27 cellular contexts compared by ENCODE assay signal in the genomic region with DNA sequence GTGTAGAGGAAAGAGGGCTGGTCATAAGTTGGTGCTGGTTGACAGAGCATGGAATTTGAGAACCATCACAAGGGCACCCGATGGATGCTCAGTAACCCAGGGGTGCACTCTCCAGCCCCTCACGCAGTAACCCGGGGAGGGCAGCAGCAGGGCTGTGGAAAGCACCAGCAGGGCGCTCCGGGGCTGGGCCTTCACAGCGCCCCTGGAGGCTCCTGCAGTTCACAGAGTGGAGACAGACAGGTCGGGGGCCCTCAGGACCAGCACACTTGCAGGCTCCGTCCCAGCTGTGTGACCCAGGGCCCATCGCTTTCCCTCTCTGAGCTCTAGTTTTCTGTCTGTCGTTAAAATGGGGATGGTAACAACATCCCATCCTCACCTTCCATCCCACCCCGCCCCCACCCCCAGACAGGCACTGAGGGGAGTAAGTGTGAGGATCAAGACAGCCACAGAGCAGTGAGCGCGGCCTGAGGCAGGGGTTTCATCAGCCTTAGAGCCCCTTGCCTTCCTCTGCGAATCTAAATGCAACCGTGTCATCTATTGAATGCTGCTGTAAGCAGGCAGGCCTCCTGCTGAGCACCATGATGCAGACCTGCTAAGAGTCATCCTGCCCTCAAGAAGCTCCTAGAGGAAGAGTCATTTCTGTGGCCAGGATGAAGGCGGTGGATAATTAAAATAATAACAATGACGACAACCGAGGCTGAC.
"Had no signal": no experiment of that assay in that cellular context is flagged by ENCODE, and none has a peak within 500 bp of the region (broad histone marks: within the 10 kb centered on the region; RNA-seq: fewer than 3 reads in every experiment).

No MANE protein-coding gene starts in this region.

- H3K27me3 ChIP-seq: body of pancreas, colonic mucosa, right atrium auricular region, thyroid gland, upper lobe of left lung had no signal

- H3K4me1 ChIP-seq: body of pancreas, colonic mucosa, gastrocnemius medialis, right atrium auricular region, stomach, thyroid gland, upper lobe of left lung had no signal

- H3K27ac Mint-ChIP-seq: activated B cell treated with CpG ODN at 0.5 μM for 24 hours; activated CD8-positive, alpha-beta T cell treated with anti-CD3 and anti-CD28 coated beads, Interleukin-2, amount 10 ng/mL, durations not matched to agents 7 days and 5 days; activated naive CD8-positive, alpha-beta T cell; immature natural killer cell; naive thymus-derived CD4-positive, alpha-beta T cell; stimulated activated naive B cell treated with anti-CD40 and anti-IgM and Interleukin-4, amounts not matched to agents 10 μg/mL and 1 μg/mL and 100 μg/mL, for 72 hours had no signal

- H3K27me3 Mint-ChIP-seq: activated naive CD8-positive, alpha-beta T cell had no signal

- H3K9me3 ChIP-seq: body of pancreas, colonic mucosa, gastrocnemius medialis, right atrium auricular region, stomach, thyroid gland, upper lobe of left lung had no signal

- H3K36me3 ChIP-seq: colonic mucosa, gastrocnemius medialis, right atrium auricular region, stomach, thyroid gland, upper lobe of left lung had no signal

- H3K36me3 Mint-ChIP-seq: activated naive CD8-positive, alpha-beta T cell; immature natural killer cell; naive thymus-derived CD4-positive, alpha-beta T cell; stimulated activated naive B cell treated with anti-CD40 and anti-IgM and Interleukin-4, amounts not matched to agents 10 μg/mL and 1 μg/mL and 100 μg/mL, for 72 hours had no signal

- H3K27ac ChIP-seq: body of pancreas, colonic mucosa, gastrocnemius medialis, right atrium auricular region, stomach, thyroid gland, upper lobe of left lung had no signal

- H3K4me3 Mint-ChIP-seq: activated B cell treated with CpG ODN at 0.5 μM for 24 hours; activated CD8-positive, alpha-beta T cell treated with anti-CD3 and anti-CD28 coated beads, Interleukin-2, amount 10 ng/mL, durations not matched to agents 7 days and 5 days; activated naive CD8-positive, alpha-beta T cell; immature natural killer cell; naive thymus-derived CD4-positive, alpha-beta T cell; neural crest cell; stimulated activated naive B cell treated with anti-CD40 and anti-IgM and Interleukin-4, amounts not matched to agents 10 μg/mL and 1 μg/mL and 100 μg/mL, for 72 hours had no signal

- DNase-seq: activated B cell treated with CpG ODN at 0.5 μM for 24 hours; activated CD8-positive, alpha-beta T cell treated with anti-CD3 and anti-CD28 coated beads, Interleukin-2, amount 10 ng/mL, durations not matched to agents 7 days and 5 days; activated effector memory CD4-positive, alpha-beta T cell treated with Interleukin-2 at 50 U/mL for 16 hours; activated naive CD4-positive, alpha-beta T cell treated with Interleukin-2 at 50 U/mL for 16 hours; activated T-cell treated with anti-CD3 and anti-CD28 coated beads for 4 hours; aorta; body of pancreas; cerebellar nuclear complex; colonic mucosa; effector memory CD4-positive, alpha-beta T cell; erythroblast; gastrocnemius medialis; glutamatergic neuron; immature natural killer cell; kidney; midbrain; naive thymus-derived CD4-positive, alpha-beta T cell; stimulated activated CD4-positive, alpha-beta T cell treated with anti-CD3 and anti-CD28 coated beads, Interleukin-15, amount 100 ng/mL, for 24 hours; stimulated activated CD4-positive, alpha-beta T cell treated with anti-CD3 and anti-CD28 coated beads, Interleukin-2, amount 100 ng/mL, for 24 hours; stimulated activated naive B cell treated with anti-CD40 and anti-IgM and Interleukin-4, amounts not matched to agents 10 μg/mL and 1 μg/mL and 100 μg/mL, for 72 hours; stomach; T-helper 2 cell; thyroid gland; upper lobe of left lung had no signal

- H3K4me3 ChIP-seq: body of pancreas, colonic mucosa, gastrocnemius medialis, right atrium auricular region, stomach, thyroid gland, upper lobe of left lung had no signal

- H3K9me3 Mint-ChIP-seq: activated B cell treated with CpG ODN at 0.5 μM for 24 hours; naive thymus-derived CD4-positive, alpha-beta T cell; neural crest cell; stimulated activated naive B cell treated with anti-CD40 and anti-IgM and Interleukin-4, amounts not matched to agents 10 μg/mL and 1 μg/mL and 100 μg/mL, for 72 hours had no signal

- H3K4me1 Mint-ChIP-seq: activated B cell treated with CpG ODN at 0.5 μM for 24 hours; immature natural killer cell; naive thymus-derived CD4-positive, alpha-beta T cell; neural crest cell; stimulated activated naive B cell treated with anti-CD40 and anti-IgM and Interleukin-4, amounts not matched to agents 10 μg/mL and 1 μg/mL and 100 μg/mL, for 72 hours had no signal
